In genomic region chr1:15885701-15886612, GRCh38 we compare ENCODE assay signal across 1 cellular context.
TF ChIP-seq lines count a peak whose summit lies in the region.

No MANE protein-coding gene starts in this region.

TF ChIP-seq in K562, 482 proteins besides CTCF, POLR2A, EP300 and RAD21 (continued from another document and continues in another):
- TF ChIP-seq, protein P1, sequence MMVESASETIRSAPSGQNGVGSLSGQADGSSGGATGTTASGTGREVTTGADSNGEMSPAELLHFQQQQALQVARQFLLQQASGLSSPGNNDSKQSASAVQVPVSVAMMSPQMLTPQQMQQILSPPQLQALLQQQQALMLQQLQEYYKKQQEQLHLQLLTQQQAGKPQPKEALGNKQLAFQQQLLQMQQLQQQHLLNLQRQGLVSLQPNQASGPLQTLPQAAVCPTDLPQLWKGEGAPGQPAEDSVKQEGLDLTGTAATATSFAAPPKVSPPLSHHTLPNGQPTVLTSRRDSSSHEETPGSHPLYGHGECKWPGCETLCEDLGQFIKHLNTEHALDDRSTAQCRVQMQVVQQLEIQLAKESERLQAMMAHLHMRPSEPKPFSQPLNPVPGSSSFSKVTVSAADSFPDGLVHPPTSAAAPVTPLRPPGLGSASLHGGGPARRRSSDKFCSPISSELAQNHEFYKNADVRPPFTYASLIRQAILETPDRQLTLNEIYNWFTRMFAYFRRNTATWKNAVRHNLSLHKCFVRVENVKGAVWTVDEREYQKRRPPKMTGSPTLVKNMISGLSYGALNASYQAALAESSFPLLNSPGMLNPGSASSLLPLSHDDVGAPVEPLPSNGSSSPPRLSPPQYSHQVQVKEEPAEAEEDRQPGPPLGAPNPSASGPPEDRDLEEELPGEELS (CRISPR knock-in tag; IDR thresholded peaks at IDR 0.05; ENCODE audit: borderline replicate concordance), result no peak
- TF ChIP-seq TEAD4 (IDR thresholded peaks at IDR 0.05; ENCODE audit: low read length) (no peak; the same call in 1 of the 2 replicates), TEAD4 (CRISPR knock-in tag; IDR thresholded peaks at IDR 0.05; ENCODE audit: borderline replicate concordance) (no peak), MXI1 (IDR thresholded peaks at IDR 0.05; ENCODE audit: low read depth, low read length) (peak; percentile 82), MLLT1 (IDR thresholded peaks at IDR 0.05) (peak in 1 of 2 experiments; percentile 64; a peak in 1 of 4 replicates), RBBP5 (IDR thresholded peaks at IDR 0.05; ENCODE audit: borderline replicate concordance, insufficient read depth, low read length, poor library complexity, severe bottlenecking) (no peak), PHF20 (IDR thresholded peaks at IDR 0.05; ENCODE audit: partially characterized antibody) (no peak), ZC3H11A (IDR thresholded peaks at IDR 0.05; ENCODE audit: low read depth, low read length) (no peak; the same call in 1 of the 2 replicates), TAF15 (IDR thresholded peaks at IDR 0.05; ENCODE audit: low read depth, low read length) (no peak), BACH1 (tag; IDR thresholded peaks at IDR 0.05) (peak; percentile 78; the same call in 1 of the 2 replicates), GABPA (tag; conservative IDR thresholded peaks at IDR 0.05; ENCODE audit: low read depth) (peak; percentile 46), ZBTB7A (IDR thresholded peaks at IDR 0.05; ENCODE audit: borderline replicate concordance, control insufficient read depth, low read depth, low read length) (peak; percentile 66; the same call in 1 of the 2 replicates), RNF2 (IDR thresholded peaks at IDR 0.05) (peak; percentile 16; the same call in 1 of the 2 replicates), NFYB (IDR thresholded peaks at IDR 0.05; ENCODE audit: extremely low read depth, insufficient read length) (no peak), TRIM24 (IDR thresholded peaks at IDR 0.05) (peak in 1 of 2 experiments; percentile 89; a peak in 3 of 4 replicates), GMEB1 (CRISPR knock-in tag; IDR thresholded peaks at IDR 0.05) (peak; percentile 16; the same call in 1 of the 2 replicates), CBX8 (IDR thresholded peaks at IDR 0.05; ENCODE audit: borderline replicate concordance, extremely low read depth, low read depth, low read length, poor library complexity, severe bottlenecking) (no peak), ZNF239 (CRISPR knock-in tag; IDR thresholded peaks at IDR 0.05) (peak; percentile 15; the same call in 1 of the 2 replicates), DNMT1 (IDR thresholded peaks at IDR 0.05) (no peak), PCBP1 (IDR thresholded peaks at IDR 0.05; ENCODE audit: low read depth, low read length, poor library complexity, severe bottlenecking) (no peak), ZNF644 (tag; IDR thresholded peaks at IDR 0.05; ENCODE audit: low read depth) (no peak), PCBP2 (IDR thresholded peaks at IDR 0.05; ENCODE audit: low read depth, low read length, poor library complexity, severe bottlenecking) (no peak)
- TF ChIP-seq, protein P2, sequence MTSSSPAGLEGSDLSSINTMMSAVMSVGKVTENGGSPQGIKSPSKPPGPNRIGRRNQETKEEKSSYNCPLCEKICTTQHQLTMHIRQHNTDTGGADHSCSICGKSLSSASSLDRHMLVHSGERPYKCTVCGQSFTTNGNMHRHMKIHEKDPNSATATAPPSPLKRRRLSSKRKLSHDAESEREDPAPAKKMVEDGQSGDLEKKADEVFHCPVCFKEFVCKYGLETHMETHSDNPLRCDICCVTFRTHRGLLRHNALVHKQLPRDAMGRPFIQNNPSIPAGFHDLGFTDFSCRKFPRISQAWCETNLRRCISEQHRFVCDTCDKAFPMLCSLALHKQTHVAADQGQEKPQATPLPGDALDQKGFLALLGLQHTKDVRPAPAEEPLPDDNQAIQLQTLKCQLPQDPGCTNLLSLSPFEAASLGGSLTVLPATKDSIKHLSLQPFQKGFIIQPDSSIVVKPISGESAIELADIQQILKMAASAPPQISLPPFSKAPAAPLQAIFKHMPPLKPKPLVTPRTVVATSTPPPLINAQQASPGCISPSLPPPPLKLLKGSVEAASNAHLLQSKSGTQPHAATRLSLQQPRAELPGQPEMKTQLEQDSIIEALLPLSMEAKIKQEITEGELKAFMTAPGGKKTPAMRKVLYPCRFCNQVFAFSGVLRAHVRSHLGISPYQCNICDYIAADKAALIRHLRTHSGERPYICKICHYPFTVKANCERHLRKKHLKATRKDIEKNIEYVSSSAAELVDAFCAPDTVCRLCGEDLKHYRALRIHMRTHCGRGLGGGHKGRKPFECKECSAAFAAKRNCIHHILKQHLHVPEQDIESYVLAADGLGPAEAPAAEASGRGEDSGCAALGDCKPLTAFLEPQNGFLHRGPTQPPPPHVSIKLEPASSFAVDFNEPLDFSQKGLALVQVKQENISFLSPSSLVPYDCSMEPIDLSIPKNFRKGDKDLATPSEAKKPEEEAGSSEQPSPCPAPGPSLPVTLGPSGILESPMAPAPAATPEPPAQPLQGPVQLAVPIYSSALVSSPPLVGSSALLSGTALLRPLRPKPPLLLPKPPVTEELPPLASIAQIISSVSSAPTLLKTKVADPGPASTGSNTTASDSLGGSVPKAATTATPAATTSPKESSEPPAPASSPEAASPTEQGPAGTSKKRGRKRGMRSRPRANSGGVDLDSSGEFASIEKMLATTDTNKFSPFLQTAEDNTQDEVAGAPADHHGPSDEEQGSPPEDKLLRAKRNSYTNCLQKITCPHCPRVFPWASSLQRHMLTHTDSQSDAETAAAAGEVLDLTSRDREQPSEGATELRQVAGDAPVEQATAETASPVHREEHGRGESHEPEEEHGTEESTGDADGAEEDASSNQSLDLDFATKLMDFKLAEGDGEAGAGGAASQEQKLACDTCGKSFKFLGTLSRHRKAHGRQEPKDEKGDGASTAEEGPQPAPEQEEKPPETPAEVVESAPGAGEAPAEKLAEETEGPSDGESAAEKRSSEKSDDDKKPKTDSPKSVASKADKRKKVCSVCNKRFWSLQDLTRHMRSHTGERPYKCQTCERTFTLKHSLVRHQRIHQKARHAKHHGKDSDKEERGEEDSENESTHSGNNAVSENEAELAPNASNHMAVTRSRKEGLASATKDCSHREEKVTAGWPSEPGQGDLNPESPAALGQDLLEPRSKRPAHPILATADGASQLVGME (CRISPR knock-in tag; IDR thresholded peaks at IDR 0.05), result no peak
- TF ChIP-seq, protein P3, sequence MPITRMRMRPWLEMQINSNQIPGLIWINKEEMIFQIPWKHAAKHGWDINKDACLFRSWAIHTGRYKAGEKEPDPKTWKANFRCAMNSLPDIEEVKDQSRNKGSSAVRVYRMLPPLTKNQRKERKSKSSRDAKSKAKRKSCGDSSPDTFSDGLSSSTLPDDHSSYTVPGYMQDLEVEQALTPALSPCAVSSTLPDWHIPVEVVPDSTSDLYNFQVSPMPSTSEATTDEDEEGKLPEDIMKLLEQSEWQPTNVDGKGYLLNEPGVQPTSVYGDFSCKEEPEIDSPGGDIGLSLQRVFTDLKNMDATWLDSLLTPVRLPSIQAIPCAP (CRISPR knock-in tag; IDR thresholded peaks at IDR 0.05; ENCODE audit: borderline replicate concordance), result no peak
- TF ChIP-seq, protein P4, sequence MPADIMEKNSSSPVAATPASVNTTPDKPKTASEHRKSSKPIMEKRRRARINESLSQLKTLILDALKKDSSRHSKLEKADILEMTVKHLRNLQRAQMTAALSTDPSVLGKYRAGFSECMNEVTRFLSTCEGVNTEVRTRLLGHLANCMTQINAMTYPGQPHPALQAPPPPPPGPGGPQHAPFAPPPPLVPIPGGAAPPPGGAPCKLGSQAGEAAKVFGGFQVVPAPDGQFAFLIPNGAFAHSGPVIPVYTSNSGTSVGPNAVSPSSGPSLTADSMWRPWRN (IDR thresholded peaks at IDR 0.05; ENCODE audit: low read depth), result no peak
- TF ChIP-seq, protein P5, sequence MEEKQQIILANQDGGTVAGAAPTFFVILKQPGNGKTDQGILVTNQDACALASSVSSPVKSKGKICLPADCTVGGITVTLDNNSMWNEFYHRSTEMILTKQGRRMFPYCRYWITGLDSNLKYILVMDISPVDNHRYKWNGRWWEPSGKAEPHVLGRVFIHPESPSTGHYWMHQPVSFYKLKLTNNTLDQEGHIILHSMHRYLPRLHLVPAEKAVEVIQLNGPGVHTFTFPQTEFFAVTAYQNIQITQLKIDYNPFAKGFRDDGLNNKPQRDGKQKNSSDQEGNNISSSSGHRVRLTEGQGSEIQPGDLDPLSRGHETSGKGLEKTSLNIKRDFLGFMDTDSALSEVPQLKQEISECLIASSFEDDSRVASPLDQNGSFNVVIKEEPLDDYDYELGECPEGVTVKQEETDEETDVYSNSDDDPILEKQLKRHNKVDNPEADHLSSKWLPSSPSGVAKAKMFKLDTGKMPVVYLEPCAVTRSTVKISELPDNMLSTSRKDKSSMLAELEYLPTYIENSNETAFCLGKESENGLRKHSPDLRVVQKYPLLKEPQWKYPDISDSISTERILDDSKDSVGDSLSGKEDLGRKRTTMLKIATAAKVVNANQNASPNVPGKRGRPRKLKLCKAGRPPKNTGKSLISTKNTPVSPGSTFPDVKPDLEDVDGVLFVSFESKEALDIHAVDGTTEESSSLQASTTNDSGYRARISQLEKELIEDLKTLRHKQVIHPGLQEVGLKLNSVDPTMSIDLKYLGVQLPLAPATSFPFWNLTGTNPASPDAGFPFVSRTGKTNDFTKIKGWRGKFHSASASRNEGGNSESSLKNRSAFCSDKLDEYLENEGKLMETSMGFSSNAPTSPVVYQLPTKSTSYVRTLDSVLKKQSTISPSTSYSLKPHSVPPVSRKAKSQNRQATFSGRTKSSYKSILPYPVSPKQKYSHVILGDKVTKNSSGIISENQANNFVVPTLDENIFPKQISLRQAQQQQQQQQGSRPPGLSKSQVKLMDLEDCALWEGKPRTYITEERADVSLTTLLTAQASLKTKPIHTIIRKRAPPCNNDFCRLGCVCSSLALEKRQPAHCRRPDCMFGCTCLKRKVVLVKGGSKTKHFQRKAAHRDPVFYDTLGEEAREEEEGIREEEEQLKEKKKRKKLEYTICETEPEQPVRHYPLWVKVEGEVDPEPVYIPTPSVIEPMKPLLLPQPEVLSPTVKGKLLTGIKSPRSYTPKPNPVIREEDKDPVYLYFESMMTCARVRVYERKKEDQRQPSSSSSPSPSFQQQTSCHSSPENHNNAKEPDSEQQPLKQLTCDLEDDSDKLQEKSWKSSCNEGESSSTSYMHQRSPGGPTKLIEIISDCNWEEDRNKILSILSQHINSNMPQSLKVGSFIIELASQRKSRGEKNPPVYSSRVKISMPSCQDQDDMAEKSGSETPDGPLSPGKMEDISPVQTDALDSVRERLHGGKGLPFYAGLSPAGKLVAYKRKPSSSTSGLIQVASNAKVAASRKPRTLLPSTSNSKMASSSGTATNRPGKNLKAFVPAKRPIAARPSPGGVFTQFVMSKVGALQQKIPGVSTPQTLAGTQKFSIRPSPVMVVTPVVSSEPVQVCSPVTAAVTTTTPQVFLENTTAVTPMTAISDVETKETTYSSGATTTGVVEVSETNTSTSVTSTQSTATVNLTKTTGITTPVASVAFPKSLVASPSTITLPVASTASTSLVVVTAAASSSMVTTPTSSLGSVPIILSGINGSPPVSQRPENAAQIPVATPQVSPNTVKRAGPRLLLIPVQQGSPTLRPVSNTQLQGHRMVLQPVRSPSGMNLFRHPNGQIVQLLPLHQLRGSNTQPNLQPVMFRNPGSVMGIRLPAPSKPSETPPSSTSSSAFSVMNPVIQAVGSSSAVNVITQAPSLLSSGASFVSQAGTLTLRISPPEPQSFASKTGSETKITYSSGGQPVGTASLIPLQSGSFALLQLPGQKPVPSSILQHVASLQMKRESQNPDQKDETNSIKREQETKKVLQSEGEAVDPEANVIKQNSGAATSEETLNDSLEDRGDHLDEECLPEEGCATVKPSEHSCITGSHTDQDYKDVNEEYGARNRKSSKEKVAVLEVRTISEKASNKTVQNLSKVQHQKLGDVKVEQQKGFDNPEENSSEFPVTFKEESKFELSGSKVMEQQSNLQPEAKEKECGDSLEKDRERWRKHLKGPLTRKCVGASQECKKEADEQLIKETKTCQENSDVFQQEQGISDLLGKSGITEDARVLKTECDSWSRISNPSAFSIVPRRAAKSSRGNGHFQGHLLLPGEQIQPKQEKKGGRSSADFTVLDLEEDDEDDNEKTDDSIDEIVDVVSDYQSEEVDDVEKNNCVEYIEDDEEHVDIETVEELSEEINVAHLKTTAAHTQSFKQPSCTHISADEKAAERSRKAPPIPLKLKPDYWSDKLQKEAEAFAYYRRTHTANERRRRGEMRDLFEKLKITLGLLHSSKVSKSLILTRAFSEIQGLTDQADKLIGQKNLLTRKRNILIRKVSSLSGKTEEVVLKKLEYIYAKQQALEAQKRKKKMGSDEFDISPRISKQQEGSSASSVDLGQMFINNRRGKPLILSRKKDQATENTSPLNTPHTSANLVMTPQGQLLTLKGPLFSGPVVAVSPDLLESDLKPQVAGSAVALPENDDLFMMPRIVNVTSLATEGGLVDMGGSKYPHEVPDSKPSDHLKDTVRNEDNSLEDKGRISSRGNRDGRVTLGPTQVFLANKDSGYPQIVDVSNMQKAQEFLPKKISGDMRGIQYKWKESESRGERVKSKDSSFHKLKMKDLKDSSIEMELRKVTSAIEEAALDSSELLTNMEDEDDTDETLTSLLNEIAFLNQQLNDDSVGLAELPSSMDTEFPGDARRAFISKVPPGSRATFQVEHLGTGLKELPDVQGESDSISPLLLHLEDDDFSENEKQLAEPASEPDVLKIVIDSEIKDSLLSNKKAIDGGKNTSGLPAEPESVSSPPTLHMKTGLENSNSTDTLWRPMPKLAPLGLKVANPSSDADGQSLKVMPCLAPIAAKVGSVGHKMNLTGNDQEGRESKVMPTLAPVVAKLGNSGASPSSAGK (IDR thresholded peaks at IDR 0.05), result no peak
- TF ChIP-seq, protein P6, sequence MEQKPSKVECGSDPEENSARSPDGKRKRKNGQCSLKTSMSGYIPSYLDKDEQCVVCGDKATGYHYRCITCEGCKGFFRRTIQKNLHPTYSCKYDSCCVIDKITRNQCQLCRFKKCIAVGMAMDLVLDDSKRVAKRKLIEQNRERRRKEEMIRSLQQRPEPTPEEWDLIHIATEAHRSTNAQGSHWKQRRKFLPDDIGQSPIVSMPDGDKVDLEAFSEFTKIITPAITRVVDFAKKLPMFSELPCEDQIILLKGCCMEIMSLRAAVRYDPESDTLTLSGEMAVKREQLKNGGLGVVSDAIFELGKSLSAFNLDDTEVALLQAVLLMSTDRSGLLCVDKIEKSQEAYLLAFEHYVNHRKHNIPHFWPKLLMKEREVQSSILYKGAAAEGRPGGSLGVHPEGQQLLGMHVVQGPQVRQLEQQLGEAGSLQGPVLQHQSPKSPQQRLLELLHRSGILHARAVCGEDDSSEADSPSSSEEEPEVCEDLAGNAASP (IDR thresholded peaks at IDR 0.05), result no peak
